ENCODE assay signal across 20 cellular contexts in genomic region chr2:42382144-42382543, GRCh38.
"Had no signal": no experiment of that assay in that cellular context is flagged by ENCODE, and none has a peak within 500 bp of the region (broad histone marks: within the 10 kb centered on the region; RNA-seq: fewer than 3 reads in every experiment).

No MANE protein-coding gene starts in this region.

- H3K79me2 ChIP-seq: hepatocyte had no signal

- H3K4me2 ChIP-seq: hepatocyte had no signal

- H3K9me3 ChIP-seq: esophagus muscularis mucosa, gastroesophageal sphincter, heart left ventricle, left lung, lower lobe of right lung had no signal

- H3K36me3 ChIP-seq: esophagus muscularis mucosa, gastroesophageal sphincter, heart left ventricle, left lung, lower lobe of right lung had no signal

- ATAC-seq: foreskin keratinocyte, gastroesophageal sphincter, heart left ventricle, left lung, left ventricle myocardium superior, lower lobe of right lung had no signal

- H2AFZ ChIP-seq: hepatocyte had no signal

- DNase-seq: cerebellar nuclear complex; dermis blood vessel endothelial cell; dorsolateral prefrontal cortex; effector CD4-positive, alpha-beta T cell; effector memory CD4-positive, alpha-beta T cell; foreskin keratinocyte; heart left ventricle; hypothalamus; immature natural killer cell; islet precursor cell; kidney; kidney glomerular epithelial cell; left lung; left ventricle myocardium superior; lower lobe of right lung; mesenchymal stem cell had no signal

- H3K27ac ChIP-seq: coronary artery, dorsolateral prefrontal cortex, esophagus muscularis mucosa, foreskin keratinocyte, gastroesophageal sphincter, heart left ventricle, hepatocyte, left lung, lower lobe of right lung had no signal

- H3K27me3 ChIP-seq: dorsolateral prefrontal cortex, esophagus muscularis mucosa, foreskin keratinocyte, gastroesophageal sphincter, heart left ventricle, hepatocyte, left lung had no signal

- H3K4me3 ChIP-seq: coronary artery, dorsolateral prefrontal cortex, esophagus muscularis mucosa, gastroesophageal sphincter, heart left ventricle, hepatocyte, left lung, lower lobe of right lung had no signal

- H3K4me1 ChIP-seq: esophagus muscularis mucosa, foreskin keratinocyte, gastroesophageal sphincter, heart left ventricle, left lung, lower lobe of right lung had no signal
